In the genomic region with DNA sequence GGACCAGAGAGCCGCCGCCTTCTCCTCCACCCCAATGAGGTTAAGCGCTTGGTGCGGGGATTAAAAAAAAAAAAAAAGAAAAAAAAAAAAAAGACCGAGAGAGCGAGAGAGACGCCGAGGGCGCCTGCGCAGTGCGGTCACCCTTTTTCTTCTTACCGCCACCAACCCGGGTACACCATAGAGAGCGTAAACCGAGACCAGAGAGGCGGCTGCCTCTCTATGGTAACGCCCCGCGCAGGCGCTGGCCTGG, we compare ENCODE assay signal across 8 cellular contexts. TPM values are rescaled to one million over a fixed set of nuclear protein-coding genes. Genes with fewer than 3 reads are reported as not detected.
DNase-seq lines count a peak whose midpoint lies in the region; ATAC-seq and TF ChIP-seq lines count a peak whose summit lies in the region.

A gene (minus strand): TSS at position 61 of the 250 bp plus-strand sequence. CDS start 43,567 bp downstream, outside the sequence.

- in situ Hi-C loops in Panc1 (cut with HindIII; ENCODE audit: low pct_unique_long_range_greater_than_20kb, low sequenced_read_pairs): no loop called here

- DNase-seq in D341Med (ENCODE audit: low spot score) (peak; percentile 95), HuH-7.5 (ENCODE audit: low spot score) (peak; percentile 90), Panc1 (ENCODE audit: low read depth, low spot score) (no peak)
- DNase-seq in activated T-cell treated with anti-CD3 and anti-CD28 coated beads, Interleukin-2, amount 50 U/mL, for 72 hours: peak; percentile 96 to 97
- peak; percentile 88 to 94 for DNase-seq in stimulated activated CD8-positive, alpha-beta memory T cell treated with anti-CD3 and anti-CD28 coated beads, Interleukin-7, amount 100 ng/mL, for 48 hours (ENCODE audit: extremely low read depth in 1 of 2, low read depth in 1 of 2)

- H3K36me3 Mint-ChIP-seq in activated T-cell treated with anti-CD3 and anti-CD28 coated beads, Interleukin-2, amount 50 U/mL, for 72 hours (ENCODE audit: insufficient read depth in 2 of 2): peaks cover 12 to 30% of the 10 kb centered on the region in 2 donors

- peak within 1 kb of the TSS; percentile 100 for H3K27ac Mint-ChIP-seq in activated T-cell treated with anti-CD3 and anti-CD28 coated beads, Interleukin-2, amount 50 U/mL, for 72 hours

- CTCF ChIA-PET in Panc1 (lab: Charles Lee): interaction anchor here (0.7 kb wide), 1 partner anchor 89 kb away, joined by 8 read pairs; no protein-coding TSS in a partner anchor

- no peaks in the 10 kb centered on the region; the same call in 1 of the 2 replicates for H3K36me3 ChIP-seq in Panc1 (ENCODE audit: control insufficient read depth, insufficient read depth, low read length)
- no peaks in the 10 kb centered on the region for H3K36me3 ChIP-seq in muscle layer of colon (ENCODE audit: insufficient read depth, low read length)

- H3K27me3 ChIP-seq in Panc1 (ENCODE audit: control insufficient read depth, insufficient read depth, low read length): no peaks in the 10 kb centered on the region
- H3K27me3 ChIP-seq in muscle layer of colon (ENCODE audit: control insufficient read depth in 1 of 2, insufficient read depth in 2 of 2, low read length in 2 of 2): no peaks in the 10 kb centered on the region

- peak; percentile 89 for ATAC-seq in GM21526 (IDR thresholded peaks at IDR 0.05; ENCODE audit: low FRiP score, unreplicated experiment)
- ATAC-seq in Panc1: peak; percentile 98
- peak; percentile 94 to 97 for ATAC-seq in activated T-cell treated with anti-CD3 and anti-CD28 coated beads, Interleukin-2, amount 50 U/mL, for 72 hours (replicated peaks in 1 of 2)
- ATAC-seq in esophagus mucosa: peak; percentile 99

- H3K27me3 Mint-ChIP-seq in activated T-cell treated with anti-CD3 and anti-CD28 coated beads, Interleukin-2, amount 50 U/mL, for 72 hours (ENCODE audit: low read depth): no peaks in the 10 kb centered on the region

- H3K4me3 Mint-ChIP-seq in activated T-cell treated with anti-CD3 and anti-CD28 coated beads, Interleukin-2, amount 50 U/mL, for 72 hours: peak within 1 kb of the TSS; percentile 97 to 98

- no peak for TF ChIP-seq CTCF in Panc1 (IDR thresholded peaks at IDR 0.05)

- H3K4me3 ChIP-seq in Panc1 (ENCODE audit: low read depth in 2 of 2, low read length in 2 of 2) (peak within 1 kb of the TSS; percentile 92 to 95), muscle layer of colon (ENCODE audit: low read depth in 1 of 2, low read length in 2 of 2) (peak within 1 kb of the TSS; percentile 92 to 94)

- no TSS peak for BruUV-seq in Panc1 (replicated peaks; lab: Mats Ljungman, UMichigan)

- H3K27ac ChIP-seq in Panc1 (ENCODE audit: low read length) (peak within 1 kb of the TSS; percentile 99), muscle layer of colon (ENCODE audit: low read depth, low read length) (peak within 1 kb of the TSS; percentile 99)

- peaks cover 19% of the 10 kb centered on the region for H3K4me1 ChIP-seq in Panc1 (ENCODE audit: control insufficient read depth, insufficient read depth, low read length)
- H3K4me1 ChIP-seq in muscle layer of colon (ENCODE audit: insufficient read depth, low read length): peaks cover 28% of the 10 kb centered on the region

- H3K4me1 Mint-ChIP-seq in activated T-cell treated with anti-CD3 and anti-CD28 coated beads, Interleukin-2, amount 50 U/mL, for 72 hours (ENCODE audit: low read depth): peaks cover 72% of the 10 kb centered on the region

- no peaks in the 10 kb centered on the region for H3K9me3 Mint-ChIP-seq in activated T-cell treated with anti-CD3 and anti-CD28 coated beads, Interleukin-2, amount 50 U/mL, for 72 hours

- POLR2A ChIA-PET in Panc1 (lab: Charles Lee): interaction anchor here (0.7 to 2.9 kb wide), 3 partner anchors 102 to 121 kb away, joined by 3 to 12 read pairs (median 4); a partner anchor contains a TSS

- H3K9me3 ChIP-seq in Panc1 (ENCODE audit: control insufficient read depth, insufficient read depth, low read depth, low read length) (no peaks in the 10 kb centered on the region), muscle layer of colon (ENCODE audit: low read length) (no peaks in the 10 kb centered on the region)

- H3K9ac ChIP-seq in muscle layer of colon (ENCODE audit: low read length): peak within 1 kb of the TSS; percentile 94

- intact Hi-C loops in Panc1 (cut with micrococcal nuclease; ENCODE audit: unreplicated experiment): loop anchor here (5.0 kb wide), 1 partner anchor 52 kb away; no protein-coding TSS in a partner anchor

RNA-seq across cellular contexts. Expression of the gene that starts here (rescaled TPM):
- 49.2 TPM for total RNA-seq in Panc1 (2021; ENCODE audit: unreplicated experiment)
- 22.2 TPM for polyA plus RNA-seq in Panc1 (2012; ENCODE audit: insufficient read length)
- total RNA-seq in activated T-cell treated with anti-CD3 and anti-CD28 coated beads, Interleukin-2, amount 50 U/mL, for 72 hours: 100 to 1,000 TPM in 1 of 2 donors, 10 to 100 TPM in 1; 95.1 to 121 TPM
- total RNA-seq in esophagus mucosa: 31.0 TPM
